6 cellular contexts compared by ENCODE assay signal in genomic region chr12:29649722-29650121, GRCh38.
"Had no signal": no experiment of that assay in that cellular context is flagged by ENCODE, and none has a peak within 500 bp of the region (broad histone marks: within the 10 kb centered on the region; RNA-seq: fewer than 3 reads in every experiment).

No MANE protein-coding gene starts in this region.

- H3K36me3 Mint-ChIP-seq: IgD-negative memory B cell had no signal

- H3K4me3 ChIP-seq: K562 had no signal

- ATAC-seq: HepG2, K562 had no signal

- DNase-seq: IMR-90, KBM-7 had no signal

- H3K4me1 Mint-ChIP-seq: IgD-negative memory B cell had no signal

- H3K27me3 Mint-ChIP-seq: IgD-negative memory B cell had no signal

- H3K4me3 Mint-ChIP-seq: IgD-negative memory B cell had no signal

- H3K27ac ChIP-seq: HL-60 had no signal

- H3K27ac Mint-ChIP-seq: IgD-negative memory B cell had no signal
